ENCODE assay signal across 1 cellular context in genomic region chr20:43667341-43668132, GRCh38.
TF ChIP-seq lines count a peak whose summit lies in the region.

No MANE protein-coding gene starts in this region.

TF ChIP-seq in SK-N-SH treated with all-trans-retinoic acid at 6 μM for 48 hours, 23 proteins besides CTCF, POLR2A, EP300 and RAD21 (continued from another document):
- TF ChIP-seq PATZ1 (CRISPR knock-in tag; IDR thresholded peaks at IDR 0.05; ENCODE audit: borderline replicate concordance) (no peak), ARNTL (CRISPR knock-in tag; IDR thresholded peaks at IDR 0.05; ENCODE audit: borderline replicate concordance, low read depth) (no peak)
